In genomic region chr20:23687986-23688385, GRCh38 we compare ENCODE assay signal across 23 cellular contexts. TPM values are rescaled to one million over a fixed set of nuclear protein-coding genes. Genes with fewer than 3 reads are reported as not detected.
A peak's percentile ranks its signal among the peaks of the same experiment; 100 is the strongest.
DNase-seq lines count a peak whose midpoint lies in the region; ATAC-seq, FAIRE-seq and TF ChIP-seq lines count a peak whose summit lies in the region.
"Had no signal": no experiment of that assay in that cellular context is flagged by ENCODE, and none has a peak within 500 bp of the region (broad histone marks: within the 10 kb centered on the region; RNA-seq: fewer than 3 reads in every experiment).

No MANE protein-coding gene starts in this region.

- peak in 1 of 2 donors; percentile 30 for ATAC-seq in natural killer cell treated with Interleukin-12 subunit alpha and Interleukin-12 subunit beta and Interleukin-15 and Interleukin-18, amount 100 ng/mL, for 72 hours
- no peak for ATAC-seq in natural killer cell
- ATAC-seq in HG03378 (IDR thresholded peaks at IDR 0.05; ENCODE audit: unreplicated experiment) = no peak

- peak; percentile 50 for FAIRE-seq in bronchial epithelial cell (lab: Jason Lieb, UNC)
- FAIRE-seq: A204.1, GM12892, GM18507, H54, HTR-8/SVneo had no signal

- H3K36me3 ChIP-seq in bronchial epithelial cell (ENCODE audit: control insufficient read depth, insufficient read depth, low read length) (no peaks in the 10 kb centered on the region), neuronal stem cell (replicated peaks in 1 of 2; ENCODE audit: control insufficient read depth in 2 of 2, insufficient read depth in 2 of 2, low read length in 2 of 2) (no peaks in the 10 kb centered on the region), OCI-LY7 (ENCODE audit: insufficient read depth, low read length) (no peaks in the 10 kb centered on the region)
- H3K36me3 ChIP-seq: BE2C had no signal

- no peak overlapping the region for H3K27ac ChIP-seq in neuronal stem cell (replicated peaks; ENCODE audit: low read length)
- no peak overlapping the region for H3K27ac ChIP-seq in OCI-LY7 (ENCODE audit: low read depth, low read length, poor library complexity, severe bottlenecking)
- H3K27ac ChIP-seq in coronary artery = no peak overlapping the region
- H3K27ac ChIP-seq: GM23248 had no signal

- no peak overlapping the region for H2BK5ac ChIP-seq in neuronal stem cell (ENCODE audit: low read length)

- no peak overlapping the region for H3K4me3 Mint-ChIP-seq in natural killer cell treated with Interleukin-12 subunit alpha and Interleukin-12 subunit beta and Interleukin-15 and Interleukin-18, amount 100 ng/mL, for 72 hours
- no peak overlapping the region for H3K4me3 Mint-ChIP-seq in natural killer cell
- H3K4me3 Mint-ChIP-seq: CD14-positive monocyte; CD4-positive, alpha-beta memory T cell; IgD-negative memory B cell had no signal

- no peak overlapping the region for H3K14ac ChIP-seq in neuronal stem cell (ENCODE audit: low read length)

- CTCF ChIA-PET in OCI-LY7 (lab: Charles Lee; ENCODE audit: unreplicated experiment) = no interaction called here

- H2BK15ac ChIP-seq in neuronal stem cell (ENCODE audit: low read length) = peak overlapping the region; percentile 39

- H4K8ac ChIP-seq in neuronal stem cell (ENCODE audit: low read depth, low read length) = peak overlapping the region; percentile 93

- no peak overlapping the region for H2AFZ ChIP-seq in neuronal stem cell (ENCODE audit: low read length)
- no peak overlapping the region for H2AFZ ChIP-seq in OCI-LY7 (ENCODE audit: low read length)
- H2AFZ ChIP-seq: GM23248 had no signal

- H2BK12ac ChIP-seq in neuronal stem cell (ENCODE audit: low read length) = no peak overlapping the region

- no peaks in the 10 kb centered on the region for H3K36me3 Mint-ChIP-seq in natural killer cell treated with Interleukin-12 subunit alpha and Interleukin-12 subunit beta and Interleukin-15 and Interleukin-18, amount 100 ng/mL, for 72 hours
- no peaks in the 10 kb centered on the region for H3K36me3 Mint-ChIP-seq in natural killer cell
- H3K36me3 Mint-ChIP-seq: CD14-positive monocyte; CD4-positive, alpha-beta memory T cell; IgD-negative memory B cell had no signal

- no peak overlapping the region for H3K23ac ChIP-seq in neuronal stem cell (ENCODE audit: low read depth, low read length, poor library complexity)

- H3K9ac ChIP-seq in neuronal stem cell (ENCODE audit: low read depth, low read length, poor library complexity) = no peak overlapping the region
- H3K9ac ChIP-seq: GM23248 had no signal

- TF ChIP-seq CTCF in natural killer cell (IDR thresholded peaks at IDR 0.05) = no peak
- no peak for TF ChIP-seq CTCF in bronchial epithelial cell (IDR thresholded peaks at IDR 0.05; ENCODE audit: insufficient read depth, low read length, severe bottlenecking)
- no peak for TF ChIP-seq CTCF in OCI-LY7 (conservative IDR thresholded peaks at IDR 0.05; ENCODE audit: low read length)
- no peak for TF ChIP-seq CTCF in coronary artery (IDR thresholded peaks at IDR 0.05)

- peak; percentile 29 for DNase-seq in natural killer cell treated with Interleukin-12 subunit alpha and Interleukin-12 subunit beta and Interleukin-15 and Interleukin-18, amount 100 ng/mL, for 72 hours (ENCODE audit: low spot score)
- DNase-seq in natural killer cell (no peak), bronchial epithelial cell (ENCODE audit: low read depth) (no peak), neuronal stem cell (ENCODE audit: low spot score) (no peak), OCI-LY7 (ENCODE audit: low spot score) (no peak), coronary artery (ENCODE audit: low spot score) (no peak)
- DNase-seq: ACHN; BE2C; CD4-positive, alpha-beta memory T cell; DMS153; DMS79; GDM1; GM23248; HCEC 1CT had no signal

- no peaks in the 10 kb centered on the region for H3K79me1 ChIP-seq in neuronal stem cell (ENCODE audit: low read depth, low read length)

- WGBS in neuronal stem cell (ENCODE audit: extremely low coverage in 2 of 2, insufficient read length in 2 of 2, insufficient replicate concordance in 1 of 2), 2 donors = no CpG with 5 or more reads among the region's 3 CpGs

- H3K4me3 ChIP-seq in bronchial epithelial cell (ENCODE audit: low read depth, low read length) = no peak overlapping the region
- no peak overlapping the region for H3K4me3 ChIP-seq in neuronal stem cell (ENCODE audit: low read length in 2 of 2)
- H3K4me3 ChIP-seq in OCI-LY7 (ENCODE audit: low read depth, low read length, poor library complexity, severe bottlenecking) = no peak overlapping the region
- H3K4me3 ChIP-seq in coronary artery = no peak overlapping the region
- H3K4me3 ChIP-seq: GM23248 had no signal

- no peak overlapping the region for H4K91ac ChIP-seq in neuronal stem cell (ENCODE audit: low read depth, low read length, poor library complexity)

- H3K9me2 ChIP-seq in OCI-LY7 (ENCODE audit: insufficient read depth, low read length) = no peaks in the 10 kb centered on the region

- H3K4me2 ChIP-seq in neuronal stem cell (ENCODE audit: insufficient read depth, low read length, poor library complexity, severe bottlenecking) = no peak overlapping the region
- H3K4me2 ChIP-seq in OCI-LY7 (ENCODE audit: low read length) = no peak overlapping the region

- peak overlapping the region; percentile 8 for H3K18ac ChIP-seq in neuronal stem cell (ENCODE audit: low read length)

- peaks cover 0 to 3% of the 10 kb centered on the region in 2 donors for H3K4me1 ChIP-seq in neuronal stem cell (ENCODE audit: control insufficient read depth in 2 of 2, insufficient read depth in 1 of 2, low read depth in 1 of 2, low read length in 2 of 2)
- H3K4me1 ChIP-seq in OCI-LY7 (ENCODE audit: insufficient read depth, low read length, poor library complexity, severe bottlenecking) = no peaks in the 10 kb centered on the region
- H3K4me1 ChIP-seq: BE2C had no signal

- no peak overlapping the region for H2BK120ac ChIP-seq in neuronal stem cell (ENCODE audit: low read depth, low read length)

- H3K4me1 Mint-ChIP-seq in natural killer cell treated with Interleukin-12 subunit alpha and Interleukin-12 subunit beta and Interleukin-15 and Interleukin-18, amount 100 ng/mL, for 72 hours (ENCODE audit: low read depth in 2 of 2) = no peaks in the 10 kb centered on the region
- no peaks in the 10 kb centered on the region for H3K4me1 Mint-ChIP-seq in natural killer cell
- H3K4me1 Mint-ChIP-seq: CD4-positive, alpha-beta memory T cell; IgD-negative memory B cell had no signal

- intact Hi-C loops in natural killer cell (cut with micrococcal nuclease) (no loop called here), OCI-LY7 (cut with micrococcal nuclease; ENCODE audit: unreplicated experiment) (no loop called here)

- H3K4ac ChIP-seq in neuronal stem cell (ENCODE audit: low read length) = no peak overlapping the region

- H3K9me3 ChIP-seq in neuronal stem cell (replicated peaks in 1 of 2; ENCODE audit: control insufficient read depth in 2 of 2, insufficient read depth in 1 of 2, low read depth in 1 of 2, low read length in 2 of 2) = no peaks in the 10 kb centered on the region
- no peaks in the 10 kb centered on the region for H3K9me3 ChIP-seq in OCI-LY7 (ENCODE audit: low read length)
- H3K9me3 ChIP-seq: BE2C had no signal

- H3K79me2 ChIP-seq in OCI-LY7 (ENCODE audit: insufficient read depth, low read depth, low read length) = no peaks in the 10 kb centered on the region

- H3K9me3 Mint-ChIP-seq in natural killer cell treated with Interleukin-12 subunit alpha and Interleukin-12 subunit beta and Interleukin-15 and Interleukin-18, amount 100 ng/mL, for 72 hours = no peaks in the 10 kb centered on the region
- no peaks in the 10 kb centered on the region for H3K9me3 Mint-ChIP-seq in natural killer cell
- H3K9me3 Mint-ChIP-seq: CD14-positive monocyte; CD4-positive, alpha-beta memory T cell had no signal

- H2AK5ac ChIP-seq in neuronal stem cell (ENCODE audit: low read depth, low read length) = no peak overlapping the region

- POLR2A ChIA-PET in OCI-LY7 (lab: Charles Lee) = no interaction called here

- no TSS peak for BruUV-seq in OCI-LY7 (replicated peaks; lab: Mats Ljungman, UMichigan)

- H3K27ac Mint-ChIP-seq in natural killer cell treated with Interleukin-12 subunit alpha and Interleukin-12 subunit beta and Interleukin-15 and Interleukin-18, amount 100 ng/mL, for 72 hours = no peak overlapping the region
- no peak overlapping the region for H3K27ac Mint-ChIP-seq in natural killer cell
- H3K27ac Mint-ChIP-seq: CD14-positive monocyte; CD4-positive, alpha-beta memory T cell; IgD-negative memory B cell had no signal

- H3K27me3 Mint-ChIP-seq in natural killer cell treated with Interleukin-12 subunit alpha and Interleukin-12 subunit beta and Interleukin-15 and Interleukin-18, amount 100 ng/mL, for 72 hours = peaks cover 12 to 14% of the 10 kb centered on the region in 2 donors
- H3K27me3 Mint-ChIP-seq in natural killer cell (ENCODE audit: low read depth in 2 of 2) = peaks cover 7 to 8% of the 10 kb centered on the region in 2 donors
- H3K27me3 Mint-ChIP-seq: IgD-negative memory B cell had no signal

- no peaks in the 10 kb centered on the region for H4K20me1 ChIP-seq in OCI-LY7 (ENCODE audit: insufficient read depth, low read length)

- no peaks in the 10 kb centered on the region for H3K27me3 ChIP-seq in bronchial epithelial cell (ENCODE audit: control insufficient read depth, insufficient read depth, low read length)
- no peaks in the 10 kb centered on the region for H3K27me3 ChIP-seq in neuronal stem cell (ENCODE audit: control insufficient read depth in 3 of 3, insufficient read depth in 3 of 3, low read depth in 1 of 3, low read length in 3 of 3)
- H3K27me3 ChIP-seq: BE2C had no signal

RNA-seq across cellular contexts. Expression of gene CST4, which starts 0.9 kb away (rescaled TPM):
- total RNA-seq in natural killer cell treated with Interleukin-12 subunit alpha and Interleukin-12 subunit beta and Interleukin-15 and Interleukin-18, amount 100 ng/mL, for 72 hours = not detected
- total RNA-seq in natural killer cell = not detected
- total RNA-seq in bronchial epithelial cell = not detected in 2 replicates
- not detected for polyA plus RNA-seq in neuronal stem cell (2013, experiment 1 of 2)
- not detected for polyA plus RNA-seq in neuronal stem cell (2013, experiment 2 of 2)
- total RNA-seq in OCI-LY7 (2014; rRNA removed; shearing (Covaris generic)) = not detected in 2 replicates
- not detected in 2 replicates for total RNA-seq in OCI-LY7 (2022)
- total RNA-seq: CD4-positive, alpha-beta memory T cell; Daoy; GM23248 had no signal
- polyA plus RNA-seq: CD14-positive monocyte; CD4-positive, alpha-beta memory T cell; GM23248; IgD-negative memory B cell had no signal

RNA-seq across cellular contexts. Expression of gene CST3, which starts 50.2 kb away (rescaled TPM):
- total RNA-seq in natural killer cell treated with Interleukin-12 subunit alpha and Interleukin-12 subunit beta and Interleukin-15 and Interleukin-18, amount 100 ng/mL, for 72 hours = 10 to 100 TPM in 1 of 2 donors, 1 to 10 TPM in 1; 5.4 to 16.6 TPM
- total RNA-seq in natural killer cell (100 to 1,000 TPM in 1 of 3 donors, 10 to 100 TPM in 2; 30.0 to 118 (median 83.8) TPM), bronchial epithelial cell (82.7 and 124 TPM in 2 replicates), OCI-LY7 (2022) (not detected in 2 replicates)
- 110 TPM for polyA plus RNA-seq in neuronal stem cell (2013, experiment 1 of 2)
- 110 TPM for polyA plus RNA-seq in neuronal stem cell (2013, experiment 2 of 2)
- total RNA-seq in OCI-LY7 (2014; rRNA removed; shearing (Covaris generic)) = not detected in 2 replicates

Comparison
In these comparisons a context has a peak if more than half of its experiments do, and no peak if none do; other contexts are left out.
1. RNA of gene CST3, which starts 50.2 kb away (total RNA-seq): 30.0 to 118 TPM in natural killer cell, 82.7 to 124 TPM in bronchial epithelial cell and 5.4 to 16.6 TPM in natural killer cell treated with Interleukin-12 subunit alpha and Interleukin-12 subunit beta and Interleukin-15 and Interleukin-18, amount 100 ng/mL, for 72 hours; not detected in OCI-LY7; every median in the first group is over 4 times any median in the second.